31 cellular contexts compared by ENCODE assay signal in the genomic region with DNA sequence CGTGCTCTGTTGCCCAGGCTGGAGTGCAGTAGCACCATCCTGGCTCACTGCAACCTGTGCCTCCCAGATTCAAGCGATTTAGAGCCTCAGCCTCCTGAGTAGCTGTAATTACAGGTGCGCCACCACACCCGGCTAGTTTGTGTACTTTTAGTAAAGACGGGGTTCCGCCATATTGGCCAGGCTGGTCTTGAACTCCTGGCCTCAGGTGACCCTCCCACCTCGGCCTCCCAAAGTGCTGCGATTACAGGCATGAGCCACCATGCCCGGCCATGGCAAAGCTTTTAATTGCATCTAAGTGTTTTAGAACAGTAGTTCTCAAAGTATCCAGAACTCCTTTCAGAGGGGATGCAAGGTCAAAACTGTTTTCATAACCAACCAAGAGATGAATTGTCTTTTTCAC.
"Had no signal": no experiment of that assay in that cellular context is flagged by ENCODE, and none has a peak within 500 bp of the region (broad histone marks: within the 10 kb centered on the region; RNA-seq: fewer than 3 reads in every experiment).

No MANE protein-coding gene starts in this region.

- H3K9me3 ChIP-seq: body of pancreas, esophagus squamous epithelium, mucosa of descending colon, pancreas, prostate gland, sigmoid colon, transverse colon had no signal

- H3K27me3 Mint-ChIP-seq: activated CD8-positive, alpha-beta T cell treated with anti-CD3 and anti-CD28 coated beads for 36 hours; activated T-helper 17 cell treated with anti-CD3 and anti-CD28 coated beads, Interleukin-2, amount 50 U/mL, for 72 hours had no signal

- H3K27me3 ChIP-seq: body of pancreas, esophagus squamous epithelium, sigmoid colon, transverse colon had no signal

- H3K36me3 Mint-ChIP-seq: activated naive CD4-positive, alpha-beta T cell treated with anti-CD3 and anti-CD28 coated beads, Interleukin-2, amount 50 U/mL, for 72 hours had no signal

- H3K36me3 ChIP-seq: esophagus squamous epithelium, pancreas, prostate gland, sigmoid colon, transverse colon had no signal

- DNase-seq: activated CD4-positive, alpha-beta T cell treated with anti-CD3 and anti-CD28 coated beads, Interleukin-2, amount 10 ng/mL, durations not matched to agents 7 days and 5 days; activated CD4-positive, CD25-positive, alpha-beta regulatory T cell treated with anti-CD3 and anti-CD28 coated beads, Interleukin-2, amount 50 U/mL, for 72 hours; activated CD8-positive, alpha-beta T cell treated with anti-CD3 and anti-CD28 coated beads for 36 hours; activated naive CD4-positive, alpha-beta T cell; activated T-cell treated with anti-CD3 and anti-CD28 coated beads, Interleukin-2, amount 50 U/mL, for 4 hours; body of pancreas; effector CD8-positive, alpha-beta T cell; esophagus squamous epithelium; left cardiac atrium; left ventricle myocardium superior; mucosa of descending colon; nephron progenitor cell; pancreas; retina; sigmoid colon; small intestine; stimulated activated CD4-positive, alpha-beta T cell treated with anti-CD3 and anti-CD28 coated beads, Interleukin-4, amount 100 ng/mL, for 4 hours; stimulated activated CD8-positive, alpha-beta memory T cell treated with anti-CD3 and anti-CD28 coated beads, Interleukin-4, amount 100 ng/mL, for 48 hours; stimulated activated naive CD4-positive, alpha-beta T cell; SW 1271; transverse colon had no signal

- H3K4me3 ChIP-seq: body of pancreas, esophagus squamous epithelium, mucosa of descending colon, pancreas, prostate gland, sigmoid colon, transverse colon had no signal

- H3K9me3 Mint-ChIP-seq: activated CD4-positive, alpha-beta T cell treated with anti-CD3 and anti-CD28 coated beads, Interleukin-2, amount 10 ng/mL, durations not matched to agents 7 days and 5 days; activated CD8-positive, alpha-beta T cell treated with anti-CD3 and anti-CD28 coated beads for 36 hours; activated naive CD4-positive, alpha-beta T cell treated with anti-CD3 and anti-CD28 coated beads, Interleukin-2, amount 50 U/mL, for 72 hours; activated T-helper 17 cell treated with anti-CD3 and anti-CD28 coated beads, Interleukin-2, amount 50 U/mL, for 72 hours; nephron progenitor cell; T-helper 1 cell treated with Interleukin-12 subunit alpha and Interleukin-12 subunit beta and Interleukin-4 antibody, amounts not matched to agents 30 μg/mL and 1 μg/mL, for 36 hours had no signal

- H3K27ac ChIP-seq: body of pancreas, epithelial cell of prostate, esophagus squamous epithelium, pancreas, prostate gland, sigmoid colon, transverse colon had no signal

- H3K4me3 Mint-ChIP-seq: activated CD4-positive, alpha-beta T cell treated with anti-CD3 and anti-CD28 coated beads, Interleukin-2, amount 10 ng/mL, durations not matched to agents 7 days and 5 days; activated CD8-positive, alpha-beta T cell treated with anti-CD3 and anti-CD28 coated beads for 36 hours; activated T-cell treated with anti-CD3 and anti-CD28 coated beads, Interleukin-2, amount 50 U/mL, for 4 hours; activated T-helper 17 cell treated with anti-CD3 and anti-CD28 coated beads, Interleukin-2, amount 50 U/mL, for 72 hours; nephron progenitor cell; T-helper 1 cell treated with Interleukin-12 subunit alpha and Interleukin-12 subunit beta and Interleukin-4 antibody, amounts not matched to agents 30 μg/mL and 1 μg/mL, for 36 hours had no signal

- H3K4me1 ChIP-seq: prostate gland had no signal

- ATAC-seq: activated CD8-positive, alpha-beta T cell treated with anti-CD3 and anti-CD28 coated beads for 36 hours; activated naive CD4-positive, alpha-beta T cell treated with anti-CD3 and anti-CD28 coated beads, Interleukin-2, amount 50 U/mL, for 72 hours; activated T-cell treated with anti-CD3 and anti-CD28 coated beads, Interleukin-2, amount 50 U/mL, for 4 hours; activated T-helper 17 cell treated with anti-CD3 and anti-CD28 coated beads, Interleukin-2, amount 50 U/mL, for 72 hours; body of pancreas; left cardiac atrium; left ventricle myocardium superior; mucosa of descending colon; pancreas had no signal

- FAIRE-seq: colon, endometrium, frontal cortex, islet of Langerhans, pancreas, small intestine, urothelium cell line had no signal

- H3K27ac Mint-ChIP-seq: activated CD4-positive, alpha-beta T cell treated with anti-CD3 and anti-CD28 coated beads, Interleukin-2, amount 10 ng/mL, durations not matched to agents 7 days and 5 days; activated CD8-positive, alpha-beta T cell treated with anti-CD3 and anti-CD28 coated beads for 36 hours; activated naive CD4-positive, alpha-beta T cell treated with anti-CD3 and anti-CD28 coated beads, Interleukin-2, amount 50 U/mL, for 72 hours; activated T-helper 17 cell treated with anti-CD3 and anti-CD28 coated beads, Interleukin-2, amount 50 U/mL, for 72 hours; nephron progenitor cell; T-helper 1 cell treated with Interleukin-12 subunit alpha and Interleukin-12 subunit beta and Interleukin-4 antibody, amounts not matched to agents 30 μg/mL and 1 μg/mL, for 36 hours had no signal
